16 cellular contexts compared by ENCODE assay signal in the genomic region with DNA sequence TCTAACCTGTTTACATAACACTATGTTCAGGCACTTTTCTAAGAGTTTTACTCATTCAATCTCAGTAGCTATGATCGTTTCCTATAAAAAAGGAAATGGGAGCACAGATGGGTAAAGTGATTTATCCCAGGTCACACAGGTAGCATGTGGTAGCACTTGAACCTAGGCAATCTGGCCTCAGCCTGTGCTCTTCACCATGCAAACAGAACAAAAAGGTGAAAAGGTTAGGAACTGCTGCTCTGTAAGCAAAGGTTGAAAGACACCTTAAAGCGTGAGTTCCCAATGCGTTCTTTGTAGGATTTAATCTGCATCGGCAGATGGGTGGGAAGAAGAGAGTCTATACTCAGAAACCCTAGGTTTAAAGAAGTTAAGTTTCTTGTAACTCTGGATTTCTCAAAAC. TPM values are rescaled to one million over a fixed set of nuclear protein-coding genes. Genes with fewer than 3 reads are reported as not detected.
A peak's percentile ranks its signal among the peaks of the same experiment; 100 is the strongest.
DNase-seq lines count a peak whose midpoint lies in the region; ATAC-seq, FAIRE-seq and TF ChIP-seq lines count a peak whose summit lies in the region.
"Had no signal": no experiment of that assay in that cellular context is flagged by ENCODE, and none has a peak within 500 bp of the region (broad histone marks: within the 10 kb centered on the region; RNA-seq: fewer than 3 reads in every experiment).

No MANE protein-coding gene starts in this region.

- peaks cover 57 to 88% (median 78%) of the 10 kb centered on the region in 4 donors for H3K36me3 ChIP-seq in esophagus muscularis mucosa

- FAIRE-seq in A549 (lab: Jason Lieb, UNC), result peak; percentile 13
- FAIRE-seq in D721Med (lab: Jason Lieb, UNC), result peak; percentile 41
- FAIRE-seq: GM12892, GM19239, HTR-8/SVneo had no signal

- H3K4me3 ChIP-seq in A549 (no peak overlapping the region), esophagus muscularis mucosa (no peak overlapping the region)

- H3K4me3 Mint-ChIP-seq in WTC11, result no peak overlapping the region
- H3K4me3 Mint-ChIP-seq: CD14-positive monocyte; CD8-positive, alpha-beta T cell had no signal

- no peak for ATAC-seq in A549
- ATAC-seq in WTC11, result no peak
- no peak for ATAC-seq in Right ventricle myocardium superior (ENCODE audit: poor library complexity)
- ATAC-seq: CD8-positive, alpha-beta T cell; HCT116 had no signal

- POLR2A ChIA-PET in A549 (lab: Yijun Ruan, JAX), result no interaction called here
- POLR2A ChIA-PET in WTC11 (lab: Charles Lee), result no interaction called here

- TF ChIP-seq EP300 in A549 (IDR thresholded peaks at IDR 0.05), result no peak
- no peak for TF ChIP-seq EP300 in esophagus muscularis mucosa (IDR thresholded peaks at IDR 0.05)

- no peak for DNase-seq in A549 (ENCODE audit: low read depth in 1 of 2, low spot score in 1 of 2)
- DNase-seq in D721Med (ENCODE audit: insufficient read length, low spot score), result no peak
- DNase-seq in WTC11 (ENCODE audit: low spot score), result no peak
- DNase-seq in esophagus muscularis mucosa (ENCODE audit: extremely low spot score), result no peak
- no peak for DNase-seq in Right ventricle myocardium superior
- DNase-seq: CD8-positive, alpha-beta T cell; COR-L47; DND-41; GDM1 had no signal

- H3K4me1 Mint-ChIP-seq in WTC11, result no peaks in the 10 kb centered on the region
- H3K4me1 Mint-ChIP-seq: CD14-positive monocyte had no signal

- TF ChIP-seq POLR2A in A549 (IDR thresholded peaks at IDR 0.05; ENCODE audit: low read length) (no peak), esophagus muscularis mucosa (IDR thresholded peaks at IDR 0.05; ENCODE audit: low read depth) (no peak)

- H3K4me1 ChIP-seq in A549 (peaks cover 3% of the 10 kb centered on the region; the same call in 1 of the 3 replicates), esophagus muscularis mucosa (no peaks in the 10 kb centered on the region)

- intact Hi-C loops in esophagus muscularis mucosa (cut with DNase I) (no loop called here), Right ventricle myocardium superior (cut with DNase I) (loop anchor here (10.0 kb wide), 1 partner anchor 145 kb away; a partner anchor contains a TSS)

- H3K27ac ChIP-seq in A549 (no peak overlapping the region), esophagus muscularis mucosa (replicated peaks in 1 of 4) (no peak overlapping the region)

- peaks cover 80% of the 10 kb centered on the region for H3K36me3 Mint-ChIP-seq in WTC11

- CTCF ChIA-PET in A549 (lab: Yijun Ruan, JAX), result no interaction called here
- CTCF ChIA-PET in WTC11 (lab: Charles Lee), result no interaction called here

- no peak for TF ChIP-seq RAD21 in A549 (conservative IDR thresholded peaks at IDR 0.05 in 1 of 2, IDR thresholded peaks at IDR 0.05 in 1 of 2)

- 94% methylated on average over 4 of the region's 4 CpGs for WGBS in A549 (ENCODE audit: missing lambda C conversion rate)
- 93% methylated on average over 4 of the region's 4 CpGs for WGBS in esophagus muscularis mucosa

- H3K27me3 Mint-ChIP-seq in WTC11 (ENCODE audit: low read depth), result no peaks in the 10 kb centered on the region

- H3K4me2 ChIP-seq in A549, result no peak overlapping the region

- H3K9me3 ChIP-seq in A549, result no peaks in the 10 kb centered on the region
- no peaks in the 10 kb centered on the region for H3K9me3 ChIP-seq in esophagus muscularis mucosa

- no peaks in the 10 kb centered on the region for H3K27me3 ChIP-seq in esophagus muscularis mucosa

- TF ChIP-seq CTCF in A549 (IDR thresholded peaks at IDR 0.05) (no peak), D721Med (IDR thresholded peaks at IDR 0.05; ENCODE audit: insufficient read depth, missing control alignments) (no peak), WTC11 (IDR thresholded peaks at IDR 0.05) (no peak), esophagus muscularis mucosa (IDR thresholded peaks at IDR 0.05) (no peak)

- peaks cover 16% of the 10 kb centered on the region; the same call in 1 of the 2 replicates for H3K9me3 Mint-ChIP-seq in WTC11
- H3K9me3 Mint-ChIP-seq: CD8-positive, alpha-beta T cell had no signal

- peak overlapping the region; percentile 85 for H3K27ac Mint-ChIP-seq in WTC11
- H3K27ac Mint-ChIP-seq: CD8-positive, alpha-beta T cell had no signal

TF ChIP-seq in A549, 52 proteins besides CTCF, POLR2A, EP300 and RAD21 (continues in another document):
- TF ChIP-seq CBX2 (IDR thresholded peaks at IDR 0.05; ENCODE audit: borderline replicate concordance, low read depth) (no peak), CBX8 (IDR thresholded peaks at IDR 0.05) (no peak), TP53 (CRISPR knock-in tag; IDR thresholded peaks at IDR 0.05) (no peak), CEBPB (IDR thresholded peaks at IDR 0.05) (no peak), CHD4 (IDR thresholded peaks at IDR 0.05; ENCODE audit: borderline replicate concordance) (no peak), KDM1A (IDR thresholded peaks at IDR 0.05; ENCODE audit: low read depth) (no peak), HOXB13 (CRISPR knock-in tag; IDR thresholded peaks at IDR 0.05; ENCODE audit: low read depth) (no peak), ZC3H11A (IDR thresholded peaks at IDR 0.05) (no peak), RFX5 (IDR thresholded peaks at IDR 0.05) (no peak)

TF ChIP-seq in WTC11, 78 proteins besides CTCF, POLR2A, EP300 and RAD21 (continues in another document):
- no peak for TF ChIP-seq TEAD4 (CRISPR knock-in tag; IDR thresholded peaks at IDR 0.05)

RNA-seq across cellular contexts. Expression of a gene that starts 14.9 kb away (rescaled TPM):
- polyA plus RNA-seq in A549 (2011; rRNA removed) (12.7 and 13.7 TPM in 2 replicates), A549 (2017; fragmentation: RNase III; extraction: RNeasy Plus Mini Kit Qiagen cat#74134 plus additional on column Dnase treatment) (3.1 to 3.8 TPM (median 3.8 TPM) in 3 replicates)
- polyA plus RNA-seq in A549 (2012; cell fraction: cytosol; rRNA removed), result 3.3 and 4.2 TPM in 2 replicates
- 2.4 and 2.8 TPM in 2 replicates for polyA plus RNA-seq in A549 (2012; cell fraction: nucleus; rRNA removed)
- polyA minus RNA-seq in A549 (2011; rRNA and poly(A)+ RNA removed), result 36.7 and 42.0 TPM in 2 replicates
- total RNA-seq in WTC11 (2021) (13.4 to 15.0 TPM (median 14.7 TPM) in 3 replicates), esophagus muscularis mucosa (10 to 100 TPM; 12.4 to 24.2 (median 17.2) TPM), Right ventricle myocardium superior (3.0 TPM)

RNA-seq across cellular contexts. Expression of a gene that starts 38.6 kb away (rescaled TPM):
- polyA plus RNA-seq in A549 (2011; rRNA removed), result 367 and 376 TPM in 2 replicates
- 262 and 313 TPM in 2 replicates for polyA plus RNA-seq in A549 (2012; cell fraction: cytosol; rRNA removed)
- 414 and 459 TPM in 2 replicates for polyA plus RNA-seq in A549 (2012; cell fraction: nucleus; rRNA removed)
- polyA plus RNA-seq in A549 (2017; fragmentation: RNase III; extraction: RNeasy Plus Mini Kit Qiagen cat#74134 plus additional on column Dnase treatment), result 337 to 355 TPM (median 344 TPM) in 3 replicates
- 672 and 786 TPM in 2 replicates for polyA minus RNA-seq in A549 (2011; rRNA and poly(A)+ RNA removed)
- 312 to 350 TPM (median 316 TPM) in 3 replicates for total RNA-seq in WTC11 (2021)
- 10 to 100 TPM; 52.3 to 87.7 (median 71.3) TPM for total RNA-seq in esophagus muscularis mucosa
- total RNA-seq in Right ventricle myocardium superior, result 24.0 TPM

RNA-seq across cellular contexts. Expression of a gene that starts 42.5 kb away (rescaled TPM):
- polyA plus RNA-seq in A549 (2011; rRNA removed) (0.13 and 0.19 TPM in 2 replicates), A549 (2017; fragmentation: RNase III; extraction: RNeasy Plus Mini Kit Qiagen cat#74134 plus additional on column Dnase treatment) (0.04 to 0.12 TPM (median 0.05 TPM) in 3 replicates)
- polyA plus RNA-seq in A549 (2012; cell fraction: cytosol; rRNA removed), result 0.06 and 0.09 TPM in 2 replicates
- 0.05 and 0.08 TPM in 2 replicates for polyA plus RNA-seq in A549 (2012; cell fraction: nucleus; rRNA removed)
- polyA minus RNA-seq in A549 (2011; rRNA and poly(A)+ RNA removed), result 0.54 TPM in 1 of 2 replicates, not detected in the other
- total RNA-seq in WTC11 (2021) (0.14 to 0.35 TPM (median 0.14 TPM) in 3 replicates), esophagus muscularis mucosa (1 to 10 TPM; 1.7 to 3.0 (median 2.7) TPM), Right ventricle myocardium superior (not detected)
- total RNA-seq: A673; CD8-positive, alpha-beta T cell; H4 had no signal
- polyA plus RNA-seq: CD14-positive monocyte had no signal

RNA-seq across cellular contexts. Expression of a gene that starts 44.1 kb away (rescaled TPM):
- polyA plus RNA-seq in A549 (2011; rRNA removed) (167 and 171 TPM in 2 replicates), A549 (2017; fragmentation: RNase III; extraction: RNeasy Plus Mini Kit Qiagen cat#74134 plus additional on column Dnase treatment) (109 to 118 TPM (median 114 TPM) in 3 replicates)
- 123 and 126 TPM in 2 replicates for polyA plus RNA-seq in A549 (2012; cell fraction: cytosol; rRNA removed)
- 81.6 and 83.4 TPM in 2 replicates for polyA plus RNA-seq in A549 (2012; cell fraction: nucleus; rRNA removed)
- polyA minus RNA-seq in A549 (2011; rRNA and poly(A)+ RNA removed), result 75.3 and 79.7 TPM in 2 replicates
- total RNA-seq in WTC11 (2021) (58.1 to 62.9 TPM (median 59.4 TPM) in 3 replicates), esophagus muscularis mucosa (10 to 100 TPM; 64.8 to 95.6 (median 70.1) TPM), Right ventricle myocardium superior (14.7 TPM)

RNA-seq across cellular contexts. Expression of a gene that starts 50.3 kb away (rescaled TPM):
- 2.0 and 2.3 TPM in 2 replicates for polyA plus RNA-seq in A549 (2011; rRNA removed)
- polyA plus RNA-seq in A549 (2012; cell fraction: cytosol; rRNA removed), result 0.47 and 0.56 TPM in 2 replicates
- polyA plus RNA-seq in A549 (2012; cell fraction: nucleus; rRNA removed), result 0.64 and 0.80 TPM in 2 replicates
- 2.2 to 2.5 TPM (median 2.3 TPM) in 3 replicates for polyA plus RNA-seq in A549 (2017; fragmentation: RNase III; extraction: RNeasy Plus Mini Kit Qiagen cat#74134 plus additional on column Dnase treatment)
- 2.8 TPM in 2 replicates for polyA minus RNA-seq in A549 (2011; rRNA and poly(A)+ RNA removed)
- total RNA-seq in WTC11 (2021), result 1.2 to 2.1 TPM (median 1.9 TPM) in 3 replicates
- total RNA-seq in esophagus muscularis mucosa, result 1 to 10 TPM in 2 of 4 donors, under 1 TPM in 2; 0.33 to 1.7 (median 1.1) TPM
- 0.75 TPM for total RNA-seq in Right ventricle myocardium superior
